ENCODE assay signal across 15 cellular contexts in the genomic region with DNA sequence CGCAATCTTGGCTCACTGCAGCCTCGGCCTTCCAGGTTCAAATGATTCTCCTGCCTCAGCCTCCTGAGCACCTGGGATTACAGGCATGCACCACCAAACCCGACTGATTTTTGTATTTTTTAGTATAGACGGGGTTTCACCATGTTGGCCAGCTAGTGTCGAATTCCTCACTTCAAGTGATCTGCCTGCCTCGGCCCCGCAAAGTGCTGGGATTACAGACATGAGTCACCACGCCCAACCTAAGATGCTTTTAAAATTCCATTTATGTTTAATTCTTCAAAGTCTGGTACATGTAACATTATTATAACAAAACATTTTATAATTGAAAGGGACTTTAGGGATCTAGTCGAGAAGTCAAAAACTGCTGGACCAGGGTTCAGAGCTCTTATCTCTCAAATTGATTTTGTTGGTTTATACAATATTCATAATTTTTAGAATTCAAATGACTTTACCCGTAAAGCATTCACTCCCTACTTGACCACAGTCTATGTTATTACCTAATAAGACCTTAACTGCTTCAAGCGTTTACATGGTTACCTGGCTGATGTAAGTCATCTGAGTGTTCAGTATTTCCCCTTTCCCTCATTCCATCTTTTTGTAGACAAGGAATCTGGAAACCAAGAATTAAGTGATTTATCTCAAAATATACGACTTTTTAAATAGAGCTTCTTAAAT. TPM values are rescaled to one million over a fixed set of nuclear protein-coding genes. Genes with fewer than 3 reads are reported as not detected.
DNase-seq lines count a peak whose midpoint lies in the region; ATAC-seq, FAIRE-seq and TF ChIP-seq lines count a peak whose summit lies in the region.
"Had no signal": no experiment of that assay in that cellular context is flagged by ENCODE, and none has a peak within 500 bp of the region (broad histone marks: within the 10 kb centered on the region; RNA-seq: fewer than 3 reads in every experiment).

No MANE protein-coding gene starts in this region.

- no peaks in the 10 kb centered on the region for H3K27me3 ChIP-seq in effector memory CD4-positive, alpha-beta T cell (replicated peaks; ENCODE audit: control insufficient read depth, insufficient read depth, low read length, poor library complexity, severe bottlenecking)
- H3K27me3 ChIP-seq: dorsolateral prefrontal cortex had no signal

- DNase-seq in activated T-cell treated with anti-CD3 and anti-CD28 coated beads, Interleukin-2, amount 50 U/mL, for 72 hours: no peak
- no peak for DNase-seq in activated T-cell treated with anti-CD3 and anti-CD28 coated beads, Interleukin-2, amount 50 U/mL, for 48 hours
- DNase-seq in effector memory CD4-positive, alpha-beta T cell: no peak
- no peak for DNase-seq in activated CD8-positive, alpha-beta memory T cell treated with anti-CD3 and anti-CD28 coated beads, Interleukin-2, amount 10 ng/mL, durations not matched to agents 7 days and 5 days
- DNase-seq in RCC 7860 (ENCODE audit: low spot score): no peak
- DNase-seq: activated CD4-positive, CD25-positive, alpha-beta regulatory T cell; activated T-cell treated with anti-CD3 and anti-CD28 coated beads, Interleukin-2, amount 50 U/mL, for 4 hours; aorta; dorsolateral prefrontal cortex; MM.1S; NCI-H2171 had no signal

- no peaks in the 10 kb centered on the region for H3K36me3 ChIP-seq in effector memory CD4-positive, alpha-beta T cell (ENCODE audit: control insufficient read depth, insufficient read depth, low read length)

- H3K27ac ChIP-seq in effector memory CD4-positive, alpha-beta T cell (ENCODE audit: insufficient read depth, low read length, poor library complexity, severe bottlenecking): no peak overlapping the region
- H3K27ac ChIP-seq: dorsolateral prefrontal cortex had no signal

- ATAC-seq in activated T-cell treated with anti-CD3 and anti-CD28 coated beads, Interleukin-2, amount 50 U/mL, for 72 hours (replicated peaks in 1 of 2): no peak
- ATAC-seq in SK-N-SH treated with all-trans-retinoic acid at 6 μM for 48 hours (peak; percentile 52), GM21360 (IDR thresholded peaks at IDR 0.05; ENCODE audit: unreplicated experiment) (no peak)
- ATAC-seq in stimulated activated memory B cell treated with anti-CD40 and anti-IgM and Interleukin-4, amounts not matched to agents 10 μg/mL and 1 μg/mL and 100 μg/mL, for 72 hours: no peak
- no peak for ATAC-seq in activated CD8-positive, alpha-beta memory T cell treated with anti-CD3 and anti-CD28 coated beads, Interleukin-2, amount 10 ng/mL, durations not matched to agents 7 days and 5 days
- ATAC-seq: activated T-cell treated with anti-CD3 and anti-CD28 coated beads, Interleukin-2, amount 50 U/mL, for 4 hours; HCT116 had no signal

- peaks cover 2 to 10% of the 10 kb centered on the region in 2 donors for H3K36me3 Mint-ChIP-seq in activated T-cell treated with anti-CD3 and anti-CD28 coated beads, Interleukin-2, amount 50 U/mL, for 72 hours (ENCODE audit: insufficient read depth in 2 of 2)
- no peaks in the 10 kb centered on the region for H3K36me3 Mint-ChIP-seq in stimulated activated memory B cell treated with anti-CD40 and anti-IgM and Interleukin-4, amounts not matched to agents 10 μg/mL and 1 μg/mL and 100 μg/mL, for 72 hours
- peaks cover 21% of the 10 kb centered on the region for H3K36me3 Mint-ChIP-seq in activated CD8-positive, alpha-beta memory T cell treated with anti-CD3 and anti-CD28 coated beads, Interleukin-2, amount 10 ng/mL, durations not matched to agents 7 days and 5 days

- peaks cover 75% of the 10 kb centered on the region for H3K4me1 Mint-ChIP-seq in activated T-cell treated with anti-CD3 and anti-CD28 coated beads, Interleukin-2, amount 50 U/mL, for 72 hours (ENCODE audit: low read depth)
- H3K4me1 Mint-ChIP-seq in stimulated activated memory B cell treated with anti-CD40 and anti-IgM and Interleukin-4, amounts not matched to agents 10 μg/mL and 1 μg/mL and 100 μg/mL, for 72 hours: peaks cover 71% of the 10 kb centered on the region
- H3K4me1 Mint-ChIP-seq in activated CD8-positive, alpha-beta memory T cell treated with anti-CD3 and anti-CD28 coated beads, Interleukin-2, amount 10 ng/mL, durations not matched to agents 7 days and 5 days: peaks cover 64% of the 10 kb centered on the region

- peak overlapping the region in 1 of 2 donors; percentile 40 for H3K4me3 Mint-ChIP-seq in activated T-cell treated with anti-CD3 and anti-CD28 coated beads, Interleukin-2, amount 50 U/mL, for 72 hours
- no peak overlapping the region for H3K4me3 Mint-ChIP-seq in stimulated activated memory B cell treated with anti-CD40 and anti-IgM and Interleukin-4, amounts not matched to agents 10 μg/mL and 1 μg/mL and 100 μg/mL, for 72 hours
- H3K4me3 Mint-ChIP-seq in activated CD8-positive, alpha-beta memory T cell treated with anti-CD3 and anti-CD28 coated beads, Interleukin-2, amount 10 ng/mL, durations not matched to agents 7 days and 5 days: no peak overlapping the region

- peaks cover 48% of the 10 kb centered on the region for H3K4me1 ChIP-seq in effector memory CD4-positive, alpha-beta T cell (ENCODE audit: control insufficient read depth, insufficient read depth, low read length, poor library complexity, severe bottlenecking)

- H3K27me3 Mint-ChIP-seq in activated T-cell treated with anti-CD3 and anti-CD28 coated beads, Interleukin-2, amount 50 U/mL, for 72 hours (ENCODE audit: low read depth): no peaks in the 10 kb centered on the region
- no peaks in the 10 kb centered on the region for H3K27me3 Mint-ChIP-seq in stimulated activated memory B cell treated with anti-CD40 and anti-IgM and Interleukin-4, amounts not matched to agents 10 μg/mL and 1 μg/mL and 100 μg/mL, for 72 hours
- H3K27me3 Mint-ChIP-seq in activated CD8-positive, alpha-beta memory T cell treated with anti-CD3 and anti-CD28 coated beads, Interleukin-2, amount 10 ng/mL, durations not matched to agents 7 days and 5 days: no peaks in the 10 kb centered on the region

- H3K27ac Mint-ChIP-seq in activated T-cell treated with anti-CD3 and anti-CD28 coated beads, Interleukin-2, amount 50 U/mL, for 72 hours: peak overlapping the region; percentile 84
- peak overlapping the region; percentile 66 for H3K27ac Mint-ChIP-seq in stimulated activated memory B cell treated with anti-CD40 and anti-IgM and Interleukin-4, amounts not matched to agents 10 μg/mL and 1 μg/mL and 100 μg/mL, for 72 hours
- H3K27ac Mint-ChIP-seq in activated CD8-positive, alpha-beta memory T cell treated with anti-CD3 and anti-CD28 coated beads, Interleukin-2, amount 10 ng/mL, durations not matched to agents 7 days and 5 days: no peak overlapping the region

- FAIRE-seq in RCC 7860 (lab: Jason Lieb, UNC): no peak

- no peaks in the 10 kb centered on the region for H3K9me3 ChIP-seq in effector memory CD4-positive, alpha-beta T cell (ENCODE audit: control insufficient read depth, low read length)

- H3K4me3 ChIP-seq in effector memory CD4-positive, alpha-beta T cell (ENCODE audit: insufficient read depth, low read depth, low read length, poor library complexity, severe bottlenecking): peak overlapping the region; percentile 4
- H3K4me3 ChIP-seq: dorsolateral prefrontal cortex had no signal

- CTCF ChIA-PET in activated CD8-positive, alpha-beta memory T cell treated with anti-CD3 and anti-CD28 coated beads, Interleukin-2, amount 10 ng/mL, durations not matched to agents 7 days and 5 days (lab: Charles Lee): interaction anchor here (0.6 to 2.1 kb wide), 4 partner anchors 10 to 280 kb away, joined by 3 to 5 read pairs (median 3); no protein-coding TSS in a partner anchor

- H3K9me3 Mint-ChIP-seq in activated T-cell treated with anti-CD3 and anti-CD28 coated beads, Interleukin-2, amount 50 U/mL, for 72 hours: no peaks in the 10 kb centered on the region
- H3K9me3 Mint-ChIP-seq in stimulated activated memory B cell treated with anti-CD40 and anti-IgM and Interleukin-4, amounts not matched to agents 10 μg/mL and 1 μg/mL and 100 μg/mL, for 72 hours: no peaks in the 10 kb centered on the region
- no peaks in the 10 kb centered on the region for H3K9me3 Mint-ChIP-seq in activated CD8-positive, alpha-beta memory T cell treated with anti-CD3 and anti-CD28 coated beads, Interleukin-2, amount 10 ng/mL, durations not matched to agents 7 days and 5 days (ENCODE audit: low read depth)
- H3K9me3 Mint-ChIP-seq: activated T-cell treated with anti-CD3 and anti-CD28 coated beads, Interleukin-2, amount 50 U/mL, for 4 hours had no signal

TF ChIP-seq in SK-N-SH treated with all-trans-retinoic acid at 6 μM for 48 hours, 23 proteins besides CTCF, POLR2A, EP300 and RAD21:
- TF ChIP-seq, protein P1, sequence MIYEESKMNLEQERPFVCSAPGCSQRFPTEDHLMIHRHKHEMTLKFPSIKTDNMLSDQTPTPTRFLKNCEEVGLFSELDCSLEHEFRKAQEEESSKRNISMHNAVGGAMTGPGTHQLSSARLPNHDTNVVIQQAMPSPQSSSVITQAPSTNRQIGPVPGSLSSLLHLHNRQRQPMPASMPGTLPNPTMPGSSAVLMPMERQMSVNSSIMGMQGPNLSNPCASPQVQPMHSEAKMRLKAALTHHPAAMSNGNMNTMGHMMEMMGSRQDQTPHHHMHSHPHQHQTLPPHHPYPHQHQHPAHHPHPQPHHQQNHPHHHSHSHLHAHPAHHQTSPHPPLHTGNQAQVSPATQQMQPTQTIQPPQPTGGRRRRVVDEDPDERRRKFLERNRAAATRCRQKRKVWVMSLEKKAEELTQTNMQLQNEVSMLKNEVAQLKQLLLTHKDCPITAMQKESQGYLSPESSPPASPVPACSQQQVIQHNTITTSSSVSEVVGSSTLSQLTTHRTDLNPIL (CRISPR knock-in tag; IDR thresholded peaks at IDR 0.05; ENCODE audit: low read depth): no peak
- peak; percentile 89 for TF ChIP-seq ISL1 (CRISPR knock-in tag; IDR thresholded peaks at IDR 0.05)

RNA-seq across cellular contexts. Expression of a gene that starts 28.2 kb away (rescaled TPM):
- total RNA-seq in activated T-cell treated with anti-CD3 and anti-CD28 coated beads, Interleukin-2, amount 50 U/mL, for 72 hours: 100 to 1,000 TPM; 162 to 209 TPM
- 100 to 1,000 TPM; 211 to 252 TPM for total RNA-seq in activated CD8-positive, alpha-beta memory T cell treated with anti-CD3 and anti-CD28 coated beads, Interleukin-2, amount 10 ng/mL, durations not matched to agents 7 days and 5 days

RNA-seq across cellular contexts. Expression of a gene that starts 47.9 kb away (rescaled TPM):
- total RNA-seq in activated T-cell treated with anti-CD3 and anti-CD28 coated beads, Interleukin-2, amount 50 U/mL, for 72 hours: 100 to 1,000 TPM; 100 to 108 TPM
- total RNA-seq in activated CD8-positive, alpha-beta memory T cell treated with anti-CD3 and anti-CD28 coated beads, Interleukin-2, amount 10 ng/mL, durations not matched to agents 7 days and 5 days: 100 to 1,000 TPM; 127 to 141 TPM
